Comparison of ENCODE assay signal across 1 cellular context in the genomic region with DNA sequence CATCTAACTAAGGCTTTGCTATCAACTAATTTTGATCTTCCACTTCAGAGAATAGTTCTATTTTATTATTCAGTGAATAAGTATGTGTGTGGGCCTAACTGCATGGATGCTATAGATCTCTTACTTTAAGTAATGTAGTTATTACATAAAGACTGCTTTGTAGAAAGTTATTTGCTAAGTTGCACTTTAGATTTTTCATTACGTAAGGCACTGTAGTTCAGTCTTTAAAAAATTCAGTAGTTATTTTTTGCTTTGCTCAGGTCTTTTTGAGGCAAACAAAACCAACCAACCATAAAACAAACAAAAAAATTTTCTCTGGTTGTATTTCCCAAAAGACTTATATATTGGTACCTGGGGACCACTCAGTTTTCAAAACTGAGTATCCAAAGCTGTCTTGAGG.
A peak's percentile ranks its signal among the peaks of the same experiment; 100 is the strongest.
TF ChIP-seq lines count a peak whose summit lies in the region.

No MANE protein-coding gene starts in this region.

TF ChIP-seq in HepG2, 621 proteins besides CTCF, POLR2A, EP300 and RAD21 (continued from another document):
- TF ChIP-seq ZNF646 (CRISPR knock-in tag; IDR thresholded peaks at IDR 0.05) (no peak), RBFOX2 (IDR thresholded peaks at IDR 0.05; ENCODE audit: low read depth, low read length) (no peak), ZFAT (CRISPR knock-in tag; conservative IDR thresholded peaks at IDR 0.05) (no peak), ZBTB39 (CRISPR knock-in tag; IDR thresholded peaks at IDR 0.05) (no peak), HBP1 (CRISPR knock-in tag; IDR thresholded peaks at IDR 0.05; ENCODE audit: low read depth) (no peak), RBM22 (optimal IDR thresholded peaks at IDR 0.05; ENCODE audit: low read length) (no peak), MAFF (IDR thresholded peaks at IDR 0.05; ENCODE audit: low read depth, low read length) (peak; percentile 32; the same call in 1 of the 2 replicates), ZNF615 (CRISPR knock-in tag; IDR thresholded peaks at IDR 0.05; ENCODE audit: borderline replicate concordance) (no peak), SMARCE1 (IDR thresholded peaks at IDR 0.05; ENCODE audit: borderline replicate concordance) (no peak), RXRA (CRISPR knock-in tag; IDR thresholded peaks at IDR 0.05) (no peak), MAFK (conservative IDR thresholded peaks at IDR 0.05 in 1 of 2, IDR thresholded peaks at IDR 0.05 in 1 of 2; ENCODE audit: low read length in 2 of 2) (peak in 1 of 2 experiments; percentile 54; a peak in 3 of 4 replicates), KLF6 (CRISPR knock-in tag; IDR thresholded peaks at IDR 0.05) (no peak), SNAI1 (CRISPR knock-in tag; IDR thresholded peaks at IDR 0.05; ENCODE audit: borderline replicate concordance) (no peak)
